ENCODE assay signal across 1 cellular context in the genomic region with DNA sequence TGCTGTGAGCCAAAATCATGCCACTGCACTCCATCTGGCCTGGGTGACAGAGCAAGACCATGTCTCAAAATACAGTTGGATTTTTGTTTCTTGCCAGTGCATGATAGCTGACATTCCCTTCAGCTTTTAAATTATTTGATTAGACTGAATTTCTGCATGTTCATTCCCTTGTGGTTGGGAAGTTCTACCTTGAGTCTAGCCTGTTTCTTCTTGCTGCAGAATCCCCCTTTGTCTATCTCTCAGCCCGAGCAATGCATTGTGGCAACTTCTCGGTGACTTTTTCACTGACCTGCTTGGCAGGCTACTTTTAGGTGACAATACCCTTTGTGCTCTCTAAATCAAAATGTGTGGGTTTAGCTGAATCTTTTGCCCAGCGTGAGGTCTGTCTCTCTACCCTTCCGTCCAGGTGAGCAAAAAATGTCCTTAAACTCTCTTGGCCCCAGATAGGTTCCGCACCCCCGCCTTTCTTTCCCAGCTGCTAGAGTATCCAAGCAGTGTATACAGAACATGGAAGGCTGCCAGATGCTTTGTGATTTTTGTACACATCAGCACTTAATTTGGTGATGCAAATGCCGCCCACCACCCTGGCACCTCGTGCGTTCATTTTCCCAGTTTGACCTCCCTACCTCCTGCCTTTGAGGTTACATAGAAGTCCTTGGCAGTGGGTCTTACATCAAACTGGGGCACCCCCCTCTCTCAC.
TF ChIP-seq lines count a peak whose summit lies in the region.

No MANE protein-coding gene starts in this region.

TF ChIP-seq in WTC11, 78 proteins besides CTCF, POLR2A, EP300 and RAD21 (continued from another document):
- TF ChIP-seq, protein P1, sequence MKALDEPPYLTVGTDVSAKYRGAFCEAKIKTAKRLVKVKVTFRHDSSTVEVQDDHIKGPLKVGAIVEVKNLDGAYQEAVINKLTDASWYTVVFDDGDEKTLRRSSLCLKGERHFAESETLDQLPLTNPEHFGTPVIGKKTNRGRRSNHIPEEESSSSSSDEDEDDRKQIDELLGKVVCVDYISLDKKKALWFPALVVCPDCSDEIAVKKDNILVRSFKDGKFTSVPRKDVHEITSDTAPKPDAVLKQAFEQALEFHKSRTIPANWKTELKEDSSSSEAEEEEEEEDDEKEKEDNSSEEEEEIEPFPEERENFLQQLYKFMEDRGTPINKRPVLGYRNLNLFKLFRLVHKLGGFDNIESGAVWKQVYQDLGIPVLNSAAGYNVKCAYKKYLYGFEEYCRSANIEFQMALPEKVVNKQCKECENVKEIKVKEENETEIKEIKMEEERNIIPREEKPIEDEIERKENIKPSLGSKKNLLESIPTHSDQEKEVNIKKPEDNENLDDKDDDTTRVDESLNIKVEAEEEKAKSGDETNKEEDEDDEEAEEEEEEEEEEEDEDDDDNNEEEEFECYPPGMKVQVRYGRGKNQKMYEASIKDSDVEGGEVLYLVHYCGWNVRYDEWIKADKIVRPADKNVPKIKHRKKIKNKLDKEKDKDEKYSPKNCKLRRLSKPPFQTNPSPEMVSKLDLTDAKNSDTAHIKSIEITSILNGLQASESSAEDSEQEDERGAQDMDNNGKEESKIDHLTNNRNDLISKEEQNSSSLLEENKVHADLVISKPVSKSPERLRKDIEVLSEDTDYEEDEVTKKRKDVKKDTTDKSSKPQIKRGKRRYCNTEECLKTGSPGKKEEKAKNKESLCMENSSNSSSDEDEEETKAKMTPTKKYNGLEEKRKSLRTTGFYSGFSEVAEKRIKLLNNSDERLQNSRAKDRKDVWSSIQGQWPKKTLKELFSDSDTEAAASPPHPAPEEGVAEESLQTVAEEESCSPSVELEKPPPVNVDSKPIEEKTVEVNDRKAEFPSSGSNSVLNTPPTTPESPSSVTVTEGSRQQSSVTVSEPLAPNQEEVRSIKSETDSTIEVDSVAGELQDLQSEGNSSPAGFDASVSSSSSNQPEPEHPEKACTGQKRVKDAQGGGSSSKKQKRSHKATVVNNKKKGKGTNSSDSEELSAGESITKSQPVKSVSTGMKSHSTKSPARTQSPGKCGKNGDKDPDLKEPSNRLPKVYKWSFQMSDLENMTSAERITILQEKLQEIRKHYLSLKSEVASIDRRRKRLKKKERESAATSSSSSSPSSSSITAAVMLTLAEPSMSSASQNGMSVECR (CRISPR knock-in tag; IDR thresholded peaks at IDR 0.05; ENCODE audit: borderline replicate concordance), result no peak
TF ChIP-seq in WTC11: peak in this region for 1.
